18 cellular contexts compared by ENCODE assay signal in the genomic region with DNA sequence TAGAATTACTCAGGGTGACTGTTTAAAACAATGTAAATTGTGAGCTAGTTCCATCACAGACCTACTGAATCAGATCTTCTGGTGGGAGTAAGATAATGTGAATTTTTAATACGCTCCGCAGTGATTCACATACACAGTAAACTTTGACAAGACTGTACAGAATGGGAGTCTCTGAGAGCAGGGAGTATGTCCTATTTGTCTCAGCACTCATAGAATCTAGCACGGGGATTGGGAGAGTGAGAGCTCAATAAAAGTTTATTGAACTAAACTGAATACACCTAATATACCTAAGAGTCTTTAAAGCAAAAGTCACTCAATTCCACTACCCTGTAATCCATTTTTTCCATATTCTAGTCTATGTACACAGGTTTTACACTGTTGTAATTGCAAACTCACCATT.
"Had no signal": no experiment of that assay in that cellular context is flagged by ENCODE, and none has a peak within 500 bp of the region (broad histone marks: within the 10 kb centered on the region; RNA-seq: fewer than 3 reads in every experiment).

No MANE protein-coding gene starts in this region.

- H3K27ac Mint-ChIP-seq: activated naive CD4-positive, alpha-beta T cell treated with anti-CD3 and anti-CD28 coated beads, Interleukin-2, amount 50 U/mL, for 24 hours had no signal

- H3K27me3 Mint-ChIP-seq: activated naive CD4-positive, alpha-beta T cell treated with anti-CD3 and anti-CD28 coated beads, Interleukin-2, amount 50 U/mL, for 24 hours had no signal

- DNase-seq: activated CD4-positive, alpha-beta T cell treated with anti-CD3 and anti-CD28 coated beads, Interleukin-2, amount 50 U/mL, for 1 hour; activated CD8-positive, alpha-beta memory T cell treated with anti-CD3 and anti-CD28 coated beads, Interleukin-2, amount 50 U/mL, for 4 hours; activated gamma-delta T cell; activated T-cell treated with anti-CD3 and anti-CD28 coated beads, Interleukin-2, amount 50 U/mL, for 48 hours; cerebellar nuclear complex; cortex of kidney; effector CD8-positive, alpha-beta T cell; esophagus squamous epithelium; heart right ventricle; kidney glomerular epithelial cell; left ventricle myocardium superior; occipital lobe; stimulated activated CD4-positive, alpha-beta T cell treated with anti-CD3 and anti-CD28 coated beads, Interleukin-2, amount 100 ng/mL, for 24 hours; stomach; trophoblast cell had no signal

- ATAC-seq: heart right ventricle, left ventricle myocardium superior had no signal

- H3K36me3 ChIP-seq: esophagus squamous epithelium, heart right ventricle, stomach, vagina had no signal

- H3K4me3 ChIP-seq: esophagus squamous epithelium, stomach, vagina had no signal

- H3K9me3 ChIP-seq: esophagus squamous epithelium, heart right ventricle, stomach, vagina had no signal

- H3K4me1 Mint-ChIP-seq: activated naive CD4-positive, alpha-beta T cell treated with anti-CD3 and anti-CD28 coated beads, Interleukin-2, amount 50 U/mL, for 24 hours had no signal

- H3K9me3 Mint-ChIP-seq: activated naive CD4-positive, alpha-beta T cell treated with anti-CD3 and anti-CD28 coated beads, Interleukin-2, amount 50 U/mL, for 24 hours; nephron had no signal

- H3K27me3 ChIP-seq: esophagus squamous epithelium, heart right ventricle, stomach, vagina had no signal

- H3K4me3 Mint-ChIP-seq: activated naive CD4-positive, alpha-beta T cell treated with anti-CD3 and anti-CD28 coated beads, Interleukin-2, amount 50 U/mL, for 24 hours; nephron had no signal

- H3K27ac ChIP-seq: vagina had no signal
